Comparison of ENCODE assay signal across 8 cellular contexts in genomic region chr12:62250671-62251608, GRCh38. TPM values are rescaled to one million over a fixed set of nuclear protein-coding genes. Genes with fewer than 3 reads are reported as not detected.
DNase-seq lines count a peak whose midpoint lies in the region; ATAC-seq and TF ChIP-seq lines count a peak whose summit lies in the region.

No MANE protein-coding gene starts in this region.

- no peak overlapping the region for H2AK5ac ChIP-seq in mesenchymal stem cell (ENCODE audit: low read length, severe bottlenecking)

- H4K20me1 ChIP-seq in OCI-LY3 (ENCODE audit: insufficient read depth, low read length): no peaks in the 10 kb centered on the region

- H3K79me2 ChIP-seq in OCI-LY3 (ENCODE audit: low read length): no peaks in the 10 kb centered on the region

- ATAC-seq in activated CD4-positive, CD25-positive, alpha-beta regulatory T cell treated with anti-CD3 and anti-CD28 coated beads, Interleukin-2, amount 50 U/mL, for 24 hours: peak; percentile 51 to 66
- peak; percentile 94 for ATAC-seq in HG02759 (IDR thresholded peaks at IDR 0.05; ENCODE audit: unreplicated experiment)

- H2AFZ ChIP-seq in OCI-LY3 (ENCODE audit: low read depth, low read length): peak overlapping the region; percentile 26; the same call in 1 of the 2 replicates
- no peak overlapping the region for H2AFZ ChIP-seq in mesenchymal stem cell (ENCODE audit: low read depth, low read length)

- 0 out of 2 replicates have a peak overlapping the region, but pooled peaks have one; percentile 1 for H3K9ac ChIP-seq in OCI-LY3 (ENCODE audit: low read length)
- no peak overlapping the region for H3K9ac ChIP-seq in mesenchymal stem cell (ENCODE audit: low read length)

- no peak for TF ChIP-seq CTCF in OCI-LY3 (IDR thresholded peaks at IDR 0.05; ENCODE audit: low read depth, low read length)

- H3K27ac ChIP-seq in OCI-LY3 (ENCODE audit: low read length) (peak overlapping the region; percentile 54), mesenchymal stem cell (ENCODE audit: low read length, poor library complexity, severe bottlenecking) (no peak overlapping the region)

- H3K14ac ChIP-seq in mesenchymal stem cell (ENCODE audit: low read length in 2 of 2): no peak overlapping the region

- H3K4ac ChIP-seq in mesenchymal stem cell (ENCODE audit: low read depth in 1 of 2, low read length in 2 of 2): no peak overlapping the region

- H3K4me3 ChIP-seq in OCI-LY3 (ENCODE audit: low read length) (no peak overlapping the region), mesenchymal stem cell (ENCODE audit: insufficient read depth in 1 of 2, low read depth in 1 of 2, low read length in 2 of 2) (no peak overlapping the region)

- no peak overlapping the region for H4K8ac ChIP-seq in mesenchymal stem cell (ENCODE audit: low read length)

- H2BK15ac ChIP-seq in mesenchymal stem cell (ENCODE audit: low read depth, poor library complexity, severe bottlenecking): no peak overlapping the region

- H3K36me3 ChIP-seq in OCI-LY3 (replicated peaks; ENCODE audit: low read depth, low read length) (no peaks in the 10 kb centered on the region), mesenchymal stem cell (ENCODE audit: control insufficient read depth in 1 of 2, insufficient read depth in 2 of 2, low read depth in 1 of 2, low read length in 2 of 2) (peaks cover 0 to 6% of the 10 kb centered on the region in 2 experiments)

- H3K4me1 ChIP-seq in OCI-LY3 (ENCODE audit: low read length) (peaks cover 16% of the 10 kb centered on the region), mesenchymal stem cell (ENCODE audit: control insufficient read depth, insufficient read depth, low read depth, low read length) (no peaks in the 10 kb centered on the region)

- H3K79me1 ChIP-seq in mesenchymal stem cell (replicated peaks; ENCODE audit: low read length, poor library complexity, severe bottlenecking): no peaks in the 10 kb centered on the region

- H2BK120ac ChIP-seq in mesenchymal stem cell (ENCODE audit: low read depth, low read length): no peak overlapping the region

- H3K4me2 ChIP-seq in OCI-LY3 (ENCODE audit: low read length) (peak overlapping the region; percentile 28), mesenchymal stem cell (ENCODE audit: low read length, poor library complexity, severe bottlenecking) (no peak overlapping the region)

- no peaks in the 10 kb centered on the region for H3K27me3 ChIP-seq in OCI-LY3 (ENCODE audit: low read depth, low read length)
- H3K27me3 ChIP-seq in mesenchymal stem cell (ENCODE audit: control insufficient read depth in 1 of 2, insufficient read depth in 1 of 2, low read length in 2 of 2): no peaks in the 10 kb centered on the region

- H3K23ac ChIP-seq in mesenchymal stem cell (ENCODE audit: low read length in 2 of 2): no peak overlapping the region

- no peak overlapping the region for H2BK5ac ChIP-seq in mesenchymal stem cell (ENCODE audit: low read depth, low read length, poor library complexity, severe bottlenecking)

- DNase-seq in activated CD4-positive, CD25-positive, alpha-beta regulatory T cell (lab: John Stamatoyannopoulos, UW): no peak
- DNase-seq in mesenchymal stem cell (peak; percentile 36), 8988T (no peak)
- no peak for DNase-seq in stimulated activated CD4-positive, alpha-beta T cell treated with anti-CD3 and anti-CD28 coated beads, Interleukin-4, amount 100 ng/mL, for 24 hours
- DNase-seq in activated effector memory CD4-positive, alpha-beta T cell treated with anti-CD3 and anti-CD28 coated beads, Interleukin-2, amount 50 U/mL, for 16 hours: no peak

- H2BK12ac ChIP-seq in mesenchymal stem cell (ENCODE audit: low read length in 2 of 2): no peak overlapping the region

- 67% methylated on average over 3 of the region's 3 CpGs for WGBS in mesenchymal stem cell

- H3K18ac ChIP-seq in mesenchymal stem cell (ENCODE audit: low read depth in 1 of 2, low read length in 2 of 2): no peak overlapping the region

- no peak overlapping the region for H4K91ac ChIP-seq in mesenchymal stem cell (ENCODE audit: low read length)

- H3K9me3 ChIP-seq in OCI-LY3 (ENCODE audit: insufficient read depth, low read length) (no peaks in the 10 kb centered on the region), mesenchymal stem cell (ENCODE audit: control insufficient read depth, low read length) (no peaks in the 10 kb centered on the region)

RNA-seq across cellular contexts. Expression of gene USP15, which starts 9.3 kb away (rescaled TPM):
- 50.1 TPM for polyA plus RNA-seq in mesenchymal stem cell (2013, experiment 1 of 2)
- polyA plus RNA-seq in mesenchymal stem cell (2013, experiment 2 of 2): 55.0 TPM
